In the genomic region with DNA sequence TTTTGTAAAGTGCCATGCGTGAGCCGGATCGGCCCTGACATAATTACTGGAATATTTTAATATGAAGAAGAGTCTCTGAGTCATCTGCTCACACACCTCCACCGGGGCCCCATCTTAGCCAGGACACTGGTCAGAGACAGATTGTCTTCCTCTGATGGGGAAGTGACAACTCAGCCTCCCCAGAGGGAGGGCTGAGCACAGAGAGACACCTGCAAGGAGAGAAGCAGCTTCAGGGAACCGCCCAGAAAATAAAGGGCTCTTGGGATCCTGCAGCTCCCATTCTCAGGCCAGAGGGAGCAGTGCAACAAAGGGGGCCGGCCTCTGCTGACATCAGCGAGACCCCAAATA, we compare ENCODE assay signal across 1 cellular context.
TF ChIP-seq lines count a peak whose summit lies in the region.

No MANE protein-coding gene starts in this region.

TF ChIP-seq in GM23338, 12 proteins besides CTCF, POLR2A, EP300 and RAD21 (continued from another document):
- no peak for TF ChIP-seq REST (IDR thresholded peaks at IDR 0.05; ENCODE audit: unreplicated experiment)
- no peak for TF ChIP-seq STAT1 (IDR thresholded peaks at IDR 0.05; ENCODE audit: unreplicated experiment)
- no peak for TF ChIP-seq ZNF114 (CRISPR knock-in tag; IDR thresholded peaks at IDR 0.05)
- TF ChIP-seq ZNF331 (CRISPR knock-in tag; IDR thresholded peaks at IDR 0.05; ENCODE audit: low read depth) = no peak
- TF ChIP-seq, protein P1, sequence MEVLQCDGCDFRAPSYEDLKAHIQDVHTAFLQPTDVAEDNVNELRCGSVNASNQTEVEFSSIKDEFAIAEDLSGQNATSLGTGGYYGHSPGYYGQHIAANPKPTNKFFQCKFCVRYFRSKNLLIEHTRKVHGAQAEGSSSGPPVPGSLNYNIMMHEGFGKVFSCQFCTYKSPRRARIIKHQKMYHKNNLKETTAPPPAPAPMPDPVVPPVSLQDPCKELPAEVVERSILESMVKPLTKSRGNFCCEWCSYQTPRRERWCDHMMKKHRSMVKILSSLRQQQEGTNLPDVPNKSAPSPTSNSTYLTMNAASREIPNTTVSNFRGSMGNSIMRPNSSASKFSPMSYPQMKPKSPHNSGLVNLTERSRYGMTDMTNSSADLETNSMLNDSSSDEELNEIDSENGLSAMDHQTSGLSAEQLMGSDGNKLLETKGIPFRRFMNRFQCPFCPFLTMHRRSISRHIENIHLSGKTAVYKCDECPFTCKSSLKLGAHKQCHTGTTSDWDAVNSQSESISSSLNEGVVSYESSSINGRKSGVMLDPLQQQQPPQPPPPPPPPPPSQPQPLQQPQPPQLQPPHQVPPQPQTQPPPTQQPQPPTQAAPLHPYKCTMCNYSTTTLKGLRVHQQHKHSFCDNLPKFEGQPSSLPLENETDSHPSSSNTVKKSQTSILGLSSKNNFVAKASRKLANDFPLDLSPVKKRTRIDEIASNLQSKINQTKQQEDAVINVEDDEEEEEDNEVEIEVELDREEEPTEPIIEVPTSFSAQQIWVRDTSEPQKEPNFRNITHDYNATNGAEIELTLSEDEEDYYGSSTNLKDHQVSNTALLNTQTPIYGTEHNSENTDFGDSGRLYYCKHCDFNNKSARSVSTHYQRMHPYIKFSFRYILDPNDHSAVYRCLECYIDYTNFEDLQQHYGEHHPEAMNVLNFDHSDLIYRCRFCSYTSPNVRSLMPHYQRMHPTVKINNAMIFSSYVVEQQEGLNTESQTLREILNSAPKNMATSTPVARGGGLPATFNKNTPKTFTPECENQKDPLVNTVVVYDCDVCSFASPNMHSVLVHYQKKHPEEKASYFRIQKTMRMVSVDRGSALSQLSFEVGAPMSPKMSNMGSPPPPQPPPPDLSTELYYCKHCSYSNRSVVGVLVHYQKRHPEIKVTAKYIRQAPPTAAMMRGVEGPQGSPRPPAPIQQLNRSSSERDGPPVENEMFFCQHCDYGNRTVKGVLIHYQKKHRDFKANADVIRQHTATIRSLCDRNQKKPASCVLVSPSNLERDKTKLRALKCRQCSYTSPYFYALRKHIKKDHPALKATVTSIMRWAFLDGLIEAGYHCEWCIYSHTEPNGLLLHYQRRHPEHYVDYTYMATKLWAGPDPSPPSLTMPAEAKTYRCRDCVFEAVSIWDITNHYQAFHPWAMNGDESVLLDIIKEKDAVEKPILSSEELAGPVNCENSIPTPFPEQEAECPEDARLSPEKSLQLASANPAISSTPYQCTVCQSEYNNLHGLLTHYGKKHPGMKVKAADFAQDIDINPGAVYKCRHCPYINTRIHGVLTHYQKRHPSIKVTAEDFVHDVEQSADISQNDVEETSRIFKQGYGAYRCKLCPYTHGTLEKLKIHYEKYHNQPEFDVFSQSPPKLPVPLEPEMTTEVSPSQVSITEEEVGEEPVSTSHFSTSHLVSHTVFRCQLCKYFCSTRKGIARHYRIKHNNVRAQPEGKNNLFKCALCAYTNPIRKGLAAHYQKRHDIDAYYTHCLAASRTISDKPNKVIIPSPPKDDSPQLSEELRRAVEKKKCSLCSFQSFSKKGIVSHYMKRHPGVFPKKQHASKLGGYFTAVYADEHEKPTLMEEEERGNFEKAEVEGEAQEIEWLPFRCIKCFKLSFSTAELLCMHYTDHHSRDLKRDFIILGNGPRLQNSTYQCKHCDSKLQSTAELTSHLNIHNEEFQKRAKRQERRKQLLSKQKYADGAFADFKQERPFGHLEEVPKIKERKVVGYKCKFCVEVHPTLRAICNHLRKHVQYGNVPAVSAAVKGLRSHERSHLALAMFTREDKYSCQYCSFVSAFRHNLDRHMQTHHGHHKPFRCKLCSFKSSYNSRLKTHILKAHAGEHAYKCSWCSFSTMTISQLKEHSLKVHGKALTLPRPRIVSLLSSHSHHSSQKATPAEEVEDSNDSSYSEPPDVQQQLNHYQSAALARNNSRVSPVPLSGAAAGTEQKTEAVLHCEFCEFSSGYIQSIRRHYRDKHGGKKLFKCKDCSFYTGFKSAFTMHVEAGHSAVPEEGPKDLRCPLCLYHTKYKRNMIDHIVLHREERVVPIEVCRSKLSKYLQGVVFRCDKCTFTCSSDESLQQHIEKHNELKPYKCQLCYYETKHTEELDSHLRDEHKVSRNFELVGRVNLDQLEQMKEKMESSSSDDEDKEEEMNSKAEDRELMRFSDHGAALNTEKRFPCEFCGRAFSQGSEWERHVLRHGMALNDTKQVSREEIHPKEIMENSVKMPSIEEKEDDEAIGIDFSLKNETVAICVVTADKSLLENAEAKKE (CRISPR knock-in tag; IDR thresholded peaks at IDR 0.05) = no peak
